ENCODE assay signal across 24 cellular contexts in the genomic region with DNA sequence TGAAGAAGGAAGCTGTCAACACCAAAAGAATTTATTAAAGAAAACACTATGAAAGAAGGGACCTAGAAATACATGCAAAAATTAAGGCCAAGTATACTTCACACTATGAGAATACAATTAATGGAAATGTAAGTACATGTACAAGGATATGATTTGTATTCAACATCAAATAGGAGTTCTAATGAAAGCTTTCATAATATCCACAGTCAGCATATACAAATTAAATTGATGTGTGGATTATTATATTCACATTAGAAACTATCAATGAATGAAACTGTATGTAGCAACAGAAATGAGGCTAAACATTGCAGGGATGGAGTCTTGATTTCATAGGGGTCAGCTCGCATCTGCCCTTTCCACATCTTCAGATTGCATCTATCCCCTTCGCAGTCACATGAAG.
"Had no signal": no experiment of that assay in that cellular context is flagged by ENCODE, and none has a peak within 500 bp of the region (broad histone marks: within the 10 kb centered on the region; RNA-seq: fewer than 3 reads in every experiment).

No MANE protein-coding gene starts in this region.

- FAIRE-seq: colon, endothelial cell of umbilical vein, frontal cortex, kidney had no signal

- H2AFZ ChIP-seq: hepatocyte had no signal

- H3K27ac ChIP-seq: coronary artery, esophagus muscularis mucosa, foreskin keratinocyte, gastroesophageal sphincter, heart left ventricle, hepatocyte, lower lobe of right lung had no signal

- H3K27me3 ChIP-seq: dorsolateral prefrontal cortex, foreskin keratinocyte, heart left ventricle, hepatocyte had no signal

- H3K36me3 ChIP-seq: esophagus muscularis mucosa, gastroesophageal sphincter, heart left ventricle, lower lobe of right lung had no signal

- H3K9me3 ChIP-seq: esophagus muscularis mucosa, heart left ventricle, lower lobe of right lung, mucosa of descending colon had no signal

- H3K4me3 ChIP-seq: coronary artery, dorsolateral prefrontal cortex, esophagus muscularis mucosa, gastroesophageal sphincter, heart left ventricle, hepatocyte, lower lobe of right lung, mucosa of descending colon had no signal

- H3K4me1 ChIP-seq: esophagus muscularis mucosa, foreskin keratinocyte, gastroesophageal sphincter, heart left ventricle, lower lobe of right lung had no signal

- ATAC-seq: foreskin keratinocyte, gastroesophageal sphincter, heart left ventricle, left colon, left ventricle myocardium superior, lower lobe of right lung, mucosa of descending colon had no signal

- H3K4me2 ChIP-seq: hepatocyte had no signal

- DNase-seq: dermis blood vessel endothelial cell; dorsolateral prefrontal cortex; effector CD4-positive, alpha-beta T cell; effector memory CD4-positive, alpha-beta T cell; foreskin keratinocyte; heart left ventricle; hypothalamus; immature natural killer cell; islet precursor cell; kidney; kidney glomerular epithelial cell; left colon; left ventricle myocardium superior; lower lobe of right lung; mesenchymal stem cell; mucosa of descending colon; naive B cell had no signal
